30 cellular contexts compared by ENCODE assay signal in genomic region chr4:16545656-16546055, GRCh38.
"Had no signal": no experiment of that assay in that cellular context is flagged by ENCODE, and none has a peak within 500 bp of the region (broad histone marks: within the 10 kb centered on the region; RNA-seq: fewer than 3 reads in every experiment).

No MANE protein-coding gene starts in this region.

- H3K4me1 Mint-ChIP-seq: naive B cell; natural killer cell; nephron progenitor cell; neural progenitor cell; stimulated activated memory B cell treated with anti-CD40 and anti-IgM and Interleukin-4, amounts not matched to agents 10 μg/mL and 1 μg/mL and 100 μg/mL, for 72 hours; stimulated activated naive CD8-positive, alpha-beta T cell treated with anti-CD3 and anti-CD28 coated beads, Interleukin-15, amount 100 ng/mL, for 72 hours had no signal

- H3K4me2 ChIP-seq: hepatocyte, neural progenitor cell, smooth muscle cell had no signal

- H3K9me3 ChIP-seq: heart right ventricle, neutrophil, ovary, right atrium auricular region, right lobe of liver, tibial nerve, upper lobe of left lung had no signal

- H3K27me3 ChIP-seq: heart right ventricle, hepatocyte, neural progenitor cell, neutrophil, ovary, right atrium auricular region, right lobe of liver, tibial nerve, upper lobe of left lung had no signal

- H3K4me3 ChIP-seq: heart right ventricle, hepatocyte, lower lobe of right lung, neural progenitor cell, ovary, right atrium auricular region, right lobe of liver, smooth muscle cell, tibial nerve, upper lobe of left lung had no signal

- H3K27ac Mint-ChIP-seq: mesothelial cell of epicardium; naive B cell; natural killer cell; nephron progenitor cell; neural progenitor cell; progenitor cell of endocrine pancreas; stimulated activated memory B cell treated with anti-CD40 and anti-IgM and Interleukin-4, amounts not matched to agents 10 μg/mL and 1 μg/mL and 100 μg/mL, for 72 hours; stimulated activated naive CD8-positive, alpha-beta T cell treated with anti-CD3 and anti-CD28 coated beads, Interleukin-15, amount 100 ng/mL, for 72 hours had no signal

- H3K36me3 Mint-ChIP-seq: mesothelial cell of epicardium; naive B cell; natural killer cell; stimulated activated memory B cell treated with anti-CD40 and anti-IgM and Interleukin-4, amounts not matched to agents 10 μg/mL and 1 μg/mL and 100 μg/mL, for 72 hours had no signal

- H3K4me3 Mint-ChIP-seq: mesothelial cell of epicardium; naive B cell; natural killer cell; nephron progenitor cell; neural progenitor cell; stimulated activated memory B cell treated with anti-CD40 and anti-IgM and Interleukin-4, amounts not matched to agents 10 μg/mL and 1 μg/mL and 100 μg/mL, for 72 hours; stimulated activated naive CD8-positive, alpha-beta T cell treated with anti-CD3 and anti-CD28 coated beads, Interleukin-15, amount 100 ng/mL, for 72 hours had no signal

- H3K79me2 ChIP-seq: hepatocyte had no signal

- ATAC-seq: left lobe of liver; lower lobe of right lung; natural killer cell; right lobe of liver; stimulated activated memory B cell treated with anti-CD40 and anti-IgM and Interleukin-4, amounts not matched to agents 10 μg/mL and 1 μg/mL and 100 μg/mL, for 72 hours; stimulated activated naive CD8-positive, alpha-beta T cell treated with anti-CD3 and anti-CD28 coated beads, Interleukin-15, amount 100 ng/mL, for 72 hours had no signal

- H3K9me3 Mint-ChIP-seq: neural progenitor cell; stimulated activated naive CD8-positive, alpha-beta T cell treated with anti-CD3 and anti-CD28 coated beads, Interleukin-15, amount 100 ng/mL, for 72 hours had no signal

- H3K27ac ChIP-seq: hepatocyte, lower lobe of right lung, neural progenitor cell, neutrophil, ovary, right atrium auricular region, right lobe of liver, tibial nerve, upper lobe of left lung had no signal

- DNase-seq: heart right ventricle; islet precursor cell; kidney glomerular epithelial cell; left cardiac atrium; lower lobe of right lung; mammary epithelial cell; naive B cell; natural killer cell; nephron progenitor cell; occipital lobe; ovary; right lobe of liver; stimulated activated CD4-positive, alpha-beta T cell treated with anti-CD3 and anti-CD28 coated beads, Interleukin-1b, Interleukin-23, amount 100 ng/mL, for 48 hours; stimulated activated CD4-positive, alpha-beta T cell treated with anti-CD3 and anti-CD28 coated beads, Interleukin-2, amount 100 ng/mL, for 48 hours; stimulated activated CD4-positive, alpha-beta T cell treated with anti-CD3 and anti-CD28 coated beads, Interleukin-4, amount 100 ng/mL, for 4 hours; stimulated activated CD8-positive, alpha-beta memory T cell treated with anti-CD3 and anti-CD28 coated beads, Interleukin-4, amount 100 ng/mL, for 48 hours; stimulated activated naive CD4-positive, alpha-beta T cell treated with Interleukin-2 at 50 U/mL for 16 hours; stimulated activated naive CD8-positive, alpha-beta T cell treated with anti-CD3 and anti-CD28 coated beads, Interleukin-15, amount 100 ng/mL, for 72 hours; substantia nigra; upper lobe of left lung had no signal

- H3K36me3 ChIP-seq: heart right ventricle, lower lobe of right lung, neural progenitor cell, neutrophil, ovary, right atrium auricular region, right lobe of liver, tibial nerve, upper lobe of left lung had no signal

- H3K27me3 Mint-ChIP-seq: stimulated activated memory B cell treated with anti-CD40 and anti-IgM and Interleukin-4, amounts not matched to agents 10 μg/mL and 1 μg/mL and 100 μg/mL, for 72 hours; stimulated activated naive CD8-positive, alpha-beta T cell treated with anti-CD3 and anti-CD28 coated beads, Interleukin-15, amount 100 ng/mL, for 72 hours had no signal

- H3K4me1 ChIP-seq: lower lobe of right lung, neural progenitor cell, right atrium auricular region, right lobe of liver, tibial nerve, upper lobe of left lung had no signal

- H2AFZ ChIP-seq: hepatocyte, neural progenitor cell had no signal

- H3K9ac ChIP-seq: neural progenitor cell had no signal
